8 cellular contexts compared by ENCODE assay signal in genomic region chr19:48954595-48955307, GRCh38. TPM values are rescaled to one million over a fixed set of nuclear protein-coding genes. Genes with fewer than 3 reads are reported as not detected.
DNase-seq lines count a peak whose midpoint lies in the region; ATAC-seq and TF ChIP-seq lines count a peak whose summit lies in the region.

Gene BAX (plus strand): TSS chr19:48954875. CDS start chr19:48954929, 54 bp downstream.

- H3K27me3 ChIP-seq in gastroesophageal sphincter, result no peaks in the 10 kb centered on the region

- H3K9me3 Mint-ChIP-seq in activated naive CD4-positive, alpha-beta T cell treated with anti-CD3 and anti-CD28 coated beads, Interleukin-2, amount 10 ng/mL, durations not matched to agents 7 days and 5 days, result no peaks in the 10 kb centered on the region

- peak within 1 kb of the TSS; percentile 76 for H3K9ac ChIP-seq in SK-N-MC (ENCODE audit: insufficient read length)

- peak within 1 kb of the TSS; percentile 79 for H3K4me3 Mint-ChIP-seq in activated naive CD4-positive, alpha-beta T cell treated with anti-CD3 and anti-CD28 coated beads, Interleukin-2, amount 10 ng/mL, durations not matched to agents 7 days and 5 days

- H3K4me3 ChIP-seq in SK-N-MC (peak within 1 kb of the TSS; percentile 82), gastroesophageal sphincter (peak within 1 kb of the TSS; percentile 45 to 94)

- peak within 1 kb of the TSS; percentile 91 for H3K27ac Mint-ChIP-seq in activated naive CD4-positive, alpha-beta T cell treated with anti-CD3 and anti-CD28 coated beads, Interleukin-2, amount 10 ng/mL, durations not matched to agents 7 days and 5 days

- peaks cover 35% of the 10 kb centered on the region for H3K36me3 Mint-ChIP-seq in activated naive CD4-positive, alpha-beta T cell treated with anti-CD3 and anti-CD28 coated beads, Interleukin-2, amount 10 ng/mL, durations not matched to agents 7 days and 5 days

- H3K36me3 ChIP-seq in SK-N-MC (ENCODE audit: insufficient read depth, low read length) (no peaks in the 10 kb centered on the region), gastroesophageal sphincter (peaks cover 0 to 12% of the 10 kb centered on the region in 2 donors)

- 0% methylated on average over 1 to 7 of the region's 71 CpGs for WGBS in gastroesophageal sphincter (ENCODE audit: low coverage in 1 of 2), 2 donors

- H3K27me3 Mint-ChIP-seq in activated naive CD4-positive, alpha-beta T cell treated with anti-CD3 and anti-CD28 coated beads, Interleukin-2, amount 10 ng/mL, durations not matched to agents 7 days and 5 days, result peaks cover 8% of the 10 kb centered on the region

- CTCF ChIA-PET in HEK293T (lab: Yijun Ruan, JAX), result interaction anchor here (0.6 to 2.2 kb wide), 3 partner anchors 16 to 425 kb away, joined by 3 to 10 read pairs (median 5); partner anchors contain the start of gene DHDH
- CTCF ChIA-PET in activated naive CD4-positive, alpha-beta T cell treated with anti-CD3 and anti-CD28 coated beads, Interleukin-2, amount 10 ng/mL, durations not matched to agents 7 days and 5 days (lab: Charles Lee), result interaction anchor here (0.9 to 1.3 kb wide), 3 partner anchors 11 to 55 kb away, joined by 3 to 5 read pairs (median 4); no protein-coding TSS in a partner anchor

- H3K4me1 ChIP-seq in gastroesophageal sphincter, result peaks cover 0 to 23% (median 8%) of the 10 kb centered on the region in 3 donors

- TF ChIP-seq CTCF in gastroesophageal sphincter (IDR thresholded peaks at IDR 0.05), result peak in 3 of 4 experiments; percentile 5 to 23 (median 6)

- H3K9me3 ChIP-seq in SK-N-MC (ENCODE audit: low read depth, low read length), result no peaks in the 10 kb centered on the region
- no peaks in the 10 kb centered on the region for H3K9me3 ChIP-seq in gastroesophageal sphincter

- TF ChIP-seq POLR2A in gastroesophageal sphincter (IDR thresholded peaks at IDR 0.05), result peak; percentile 72 to 75

- DNase-seq in GM04503 (ENCODE audit: low read depth), result peak; percentile 55
- DNase-seq in HEK293T (ENCODE audit: extremely low spot score), result peak; percentile 98
- DNase-seq in NAMALWA (ENCODE audit: low spot score), result peak; percentile 96
- DNase-seq in SK-N-MC (ENCODE audit: low read depth, low spot score), result no peak
- DNase-seq in activated naive CD4-positive, alpha-beta T cell treated with anti-CD3 and anti-CD28 coated beads, Interleukin-2, amount 10 ng/mL, durations not matched to agents 7 days and 5 days, result peak; percentile 96
- DNase-seq in non-pigmented ciliary epithelial cell (ENCODE audit: low read depth), result peak; percentile 77
- peak; percentile 53 to 99 (median 90) for DNase-seq in substantia nigra (lab: John Stamatoyannopoulos, UW)

- peak; percentile 93 for ATAC-seq in gastroesophageal sphincter

- peak within 1 kb of the TSS; percentile 67 for H3K27ac ChIP-seq in SK-N-MC
- peak within 1 kb of the TSS; percentile 47 to 92 (median 86) for H3K27ac ChIP-seq in gastroesophageal sphincter
- H3K27ac ChIP-seq in substantia nigra (ENCODE audit: low read depth, low read length, poor library complexity, severe bottlenecking), result peak within 1 kb of the TSS; percentile 91

- peaks cover 48% of the 10 kb centered on the region for H3K4me1 Mint-ChIP-seq in activated naive CD4-positive, alpha-beta T cell treated with anti-CD3 and anti-CD28 coated beads, Interleukin-2, amount 10 ng/mL, durations not matched to agents 7 days and 5 days

- TF ChIP-seq EP300 in gastroesophageal sphincter (IDR thresholded peaks at IDR 0.05), result no peak

- POLR2A ChIA-PET in HEK293T (lab: Yijun Ruan, JAX), result interaction anchor here (0.6 to 3.1 kb wide), 14 partner anchors 8 to 722 kb away, joined by 3 to 18 read pairs (median 4); partner anchors contain the start of genes DHDH, FTL, GYS1 and PPP1R15A

TF ChIP-seq in HEK293T, 16 proteins besides CTCF, POLR2A, EP300 and RAD21:
- TF ChIP-seq L3MBTL2 (conservative IDR thresholded peaks at IDR 0.05) (no peak), FOXA1 (IDR thresholded peaks at IDR 0.05) (no peak), ARNT (IDR thresholded peaks at IDR 0.05) (0 out of 2 replicates have a peak, but pooled peaks have one; percentile 55), SUZ12 (IDR thresholded peaks at IDR 0.05) (no peak), PKNOX1 (IDR thresholded peaks at IDR 0.05) (peak; percentile 45), BHLHE40 (IDR thresholded peaks at IDR 0.05; ENCODE audit: borderline replicate concordance) (no peak), HDGF (IDR thresholded peaks at IDR 0.05; ENCODE audit: borderline replicate concordance) (no peak)

RNA-seq across cellular contexts. Expression of gene BAX, which starts in this region (rescaled TPM):
- 10 to 100 TPM; 31.5 to 40.8 (median 34.8) TPM for total RNA-seq in gastroesophageal sphincter
